In genomic region chr20:10034717-10035571, GRCh38 we compare ENCODE assay signal across 8 cellular contexts. TPM values are rescaled to one million over a fixed set of nuclear protein-coding genes. Genes with fewer than 3 reads are reported as not detected.
DNase-seq lines count a peak whose midpoint lies in the region; ATAC-seq and TF ChIP-seq lines count a peak whose summit lies in the region.

ANKEF1 (plus strand) TSS chr20:10034987; CDS start chr20:10038302, 3,315 bp downstream.

- H4K20me1 ChIP-seq in fibroblast of lung (ENCODE audit: control insufficient read depth, extremely low read depth, insufficient read depth, low read length): no peaks in the 10 kb centered on the region

- H3K9ac ChIP-seq in HUES48 (ENCODE audit: low read depth, low read length) (peak within 1 kb of the TSS; percentile 57), NT2/D1 (ENCODE audit: insufficient read length, low read depth) (peak within 1 kb of the TSS; percentile 64), fibroblast of lung (ENCODE audit: insufficient read depth, low read length) (peak within 1 kb of the TSS; percentile 54)

- peaks cover 0 to 20% (median 4%) of the 10 kb centered on the region in 5 donors for H3K36me3 Mint-ChIP-seq in naive thymus-derived CD4-positive, alpha-beta T cell
- H3K36me3 Mint-ChIP-seq in stimulated activated effector memory CD8-positive, alpha-beta T cell treated with anti-CD3 and anti-CD28 coated beads, Interleukin-12 subunit alpha, Interleukin-12 subunit beta, amount 100 ng/mL, for 72 hours: no peaks in the 10 kb centered on the region

- peaks cover 6% of the 10 kb centered on the region for H3K27me3 ChIP-seq in HUES48 (ENCODE audit: control insufficient read depth, insufficient read depth, low read length)
- H3K27me3 ChIP-seq in NT2/D1 (ENCODE audit: insufficient read depth, insufficient read length): peaks cover 7% of the 10 kb centered on the region
- H3K27me3 ChIP-seq in fibroblast of lung (ENCODE audit: control insufficient read depth, insufficient read depth, low read length): no peaks in the 10 kb centered on the region
- no peaks in the 10 kb centered on the region for H3K27me3 ChIP-seq in naive thymus-derived CD4-positive, alpha-beta T cell (ENCODE audit: control insufficient read depth in 2 of 2, insufficient read depth in 2 of 2, low read length in 2 of 2)

- H3K27ac Mint-ChIP-seq in naive thymus-derived CD4-positive, alpha-beta T cell: peak within 1 kb of the TSS; percentile 21 to 88 (median 73)
- peak within 1 kb of the TSS; percentile 48 for H3K27ac Mint-ChIP-seq in stimulated activated effector memory CD8-positive, alpha-beta T cell treated with anti-CD3 and anti-CD28 coated beads, Interleukin-12 subunit alpha, Interleukin-12 subunit beta, amount 100 ng/mL, for 72 hours

- no peaks in the 10 kb centered on the region for H3K79me2 ChIP-seq in fibroblast of lung (ENCODE audit: control insufficient read depth, insufficient read depth, low read length)

- DNase-seq in COR-L47 (lab: John Stamatoyannopoulos, UW) (peak; percentile 91), NT2/D1 (ENCODE audit: low read depth, low spot score) (peak; percentile 46), fibroblast of lung (ENCODE audit: low read depth in 2 of 2) (peak; percentile 35 to 62)
- peak; percentile 64 to 74 for DNase-seq in activated T-cell treated with anti-CD3 and anti-CD28 coated beads, Interleukin-2, amount 50 U/mL, for 48 hours
- peak; percentile 62 to 88 (median 81) for DNase-seq in naive thymus-derived CD4-positive, alpha-beta T cell
- peak; percentile 37 to 87 for DNase-seq in stimulated activated effector memory CD8-positive, alpha-beta T cell treated with anti-CD3 and anti-CD28 coated beads, Interleukin-12 subunit alpha, Interleukin-12 subunit beta, amount 100 ng/mL, for 72 hours (ENCODE audit: low spot score in 2 of 2)

- H3K27ac ChIP-seq in HUES48 (ENCODE audit: low read depth, low read length) (no peak within 1 kb of the TSS), fibroblast of lung (ENCODE audit: insufficient read depth, low read length) (peak within 1 kb of the TSS; percentile 39)
- H3K27ac ChIP-seq in naive thymus-derived CD4-positive, alpha-beta T cell (ENCODE audit: low read depth, low read length): peak within 1 kb of the TSS; percentile 71

- intact Hi-C loops in naive thymus-derived CD4-positive, alpha-beta T cell (cut with micrococcal nuclease): loop anchor here (1.0 to 10.0 kb wide), 5 partner anchors 180 to 637 kb away; partner anchors contain the start of genes JAG1 (in 1 of the 2), MKKS (in 1 of the 2), SLX4IP (in 1 of the 2) and SNAP25 (in 1 of the 2)

- H3K9me3 ChIP-seq in HUES48 (ENCODE audit: control insufficient read depth, insufficient read depth, low read length): no peaks in the 10 kb centered on the region
- no peaks in the 10 kb centered on the region for H3K9me3 ChIP-seq in NT2/D1 (ENCODE audit: insufficient read depth, low read length)
- no peaks in the 10 kb centered on the region for H3K9me3 ChIP-seq in fibroblast of lung (ENCODE audit: control insufficient read depth, insufficient read depth, low read depth, low read length)
- no peaks in the 10 kb centered on the region for H3K9me3 ChIP-seq in naive thymus-derived CD4-positive, alpha-beta T cell (ENCODE audit: control insufficient read depth in 2 of 3, low read length in 3 of 3)

- H3K4me2 ChIP-seq in fibroblast of lung (ENCODE audit: extremely low read depth, insufficient read depth, low read length): peak within 1 kb of the TSS; percentile 83

- ATAC-seq in GM21423 (IDR thresholded peaks at IDR 0.05; ENCODE audit: unreplicated experiment): peak; percentile 98
- ATAC-seq in naive thymus-derived CD4-positive, alpha-beta T cell: peak; percentile 99
- ATAC-seq in stimulated activated effector memory CD8-positive, alpha-beta T cell treated with anti-CD3 and anti-CD28 coated beads, Interleukin-12 subunit alpha, Interleukin-12 subunit beta, amount 100 ng/mL, for 72 hours: peak; percentile 91

- no peak for TF ChIP-seq CTCF in fibroblast of lung (conservative IDR thresholded peaks at IDR 0.05 in 1 of 2, IDR thresholded peaks at IDR 0.05 in 1 of 2; ENCODE audit: low read depth in 1 of 2, low read length in 2 of 2)

- peak within 1 kb of the TSS; percentile 60 to 88 (median 79) for H3K4me3 Mint-ChIP-seq in naive thymus-derived CD4-positive, alpha-beta T cell
- peak within 1 kb of the TSS; percentile 56 for H3K4me3 Mint-ChIP-seq in stimulated activated effector memory CD8-positive, alpha-beta T cell treated with anti-CD3 and anti-CD28 coated beads, Interleukin-12 subunit alpha, Interleukin-12 subunit beta, amount 100 ng/mL, for 72 hours

- H3K36me3 ChIP-seq in HUES48 (ENCODE audit: control insufficient read depth, insufficient read depth, low read length) (peaks cover 7% of the 10 kb centered on the region; the same call in 1 of the 2 replicates), NT2/D1 (ENCODE audit: insufficient read depth, insufficient read length, low read length) (peaks cover 4% of the 10 kb centered on the region), fibroblast of lung (ENCODE audit: control insufficient read depth, insufficient read depth, low read length) (no peaks in the 10 kb centered on the region)
- peaks cover 0 to 14% (median 0%) of the 10 kb centered on the region in 3 experiments for H3K36me3 ChIP-seq in naive thymus-derived CD4-positive, alpha-beta T cell (ENCODE audit: control insufficient read depth in 2 of 3, insufficient read depth in 3 of 3, low read length in 3 of 3)

- peaks cover 6 to 27% (median 13%) of the 10 kb centered on the region in 7 donors for H3K4me1 Mint-ChIP-seq in naive thymus-derived CD4-positive, alpha-beta T cell
- peaks cover 6% of the 10 kb centered on the region for H3K4me1 Mint-ChIP-seq in stimulated activated effector memory CD8-positive, alpha-beta T cell treated with anti-CD3 and anti-CD28 coated beads, Interleukin-12 subunit alpha, Interleukin-12 subunit beta, amount 100 ng/mL, for 72 hours

- CTCF ChIA-PET in naive thymus-derived CD4-positive, alpha-beta T cell (lab: Charles Lee): no interaction called here

- peaks cover 6 to 11% (median 10%) of the 10 kb centered on the region in 5 donors for H3K27me3 Mint-ChIP-seq in naive thymus-derived CD4-positive, alpha-beta T cell

- peaks cover 0 to 2% (median 0%) of the 10 kb centered on the region in 11 donors for H3K9me3 Mint-ChIP-seq in naive thymus-derived CD4-positive, alpha-beta T cell
- no peaks in the 10 kb centered on the region for H3K9me3 Mint-ChIP-seq in stimulated activated effector memory CD8-positive, alpha-beta T cell treated with anti-CD3 and anti-CD28 coated beads, Interleukin-12 subunit alpha, Interleukin-12 subunit beta, amount 100 ng/mL, for 72 hours

- peak within 1 kb of the TSS; percentile 60 for H2AFZ ChIP-seq in fibroblast of lung (ENCODE audit: low read length)

- POLR2A ChIA-PET in naive thymus-derived CD4-positive, alpha-beta T cell (lab: Charles Lee): interaction anchor here (1.0 to 1.4 kb wide), 2 partner anchors 400 to 401 kb away, joined by 5 read pairs; partner anchors contain the start of genes MKKS and SLX4IP

- H3K4me3 ChIP-seq in HUES48 (ENCODE audit: low read depth, low read length): peak within 1 kb of the TSS; percentile 73
- H3K4me3 ChIP-seq in NT2/D1 (ENCODE audit: insufficient read length, low read depth): peak within 1 kb of the TSS; percentile 55
- H3K4me3 ChIP-seq in fibroblast of lung (replicated peaks in 1 of 4; ENCODE audit: control extremely low read depth in 1 of 4, insufficient read depth in 1 of 4, low read depth in 3 of 4, low read length in 4 of 4): peak within 1 kb of the TSS; percentile 59 to 68 (median 67)
- H3K4me3 ChIP-seq in naive thymus-derived CD4-positive, alpha-beta T cell (ENCODE audit: low read length): peak within 1 kb of the TSS; percentile 87

- H3K4me1 ChIP-seq in HUES48 (ENCODE audit: control insufficient read depth, insufficient read depth, low read length): peaks cover 7% of the 10 kb centered on the region
- peaks cover 3% of the 10 kb centered on the region for H3K4me1 ChIP-seq in NT2/D1 (ENCODE audit: insufficient read depth, insufficient read length)
- no peaks in the 10 kb centered on the region for H3K4me1 ChIP-seq in fibroblast of lung (ENCODE audit: control insufficient read depth, extremely low read depth, insufficient read depth, low read length)
- H3K4me1 ChIP-seq in naive thymus-derived CD4-positive, alpha-beta T cell (ENCODE audit: control insufficient read depth in 2 of 2, insufficient read depth in 2 of 2, low read length in 2 of 2): peaks cover 8 to 12% of the 10 kb centered on the region in 2 donors

RNA-seq across cellular contexts. Expression of gene ANKEF1, which starts in this region (rescaled TPM):
- total RNA-seq in fibroblast of lung: 2.3 and 3.5 TPM in 2 replicates
- 1.6 and 2.0 TPM in 2 replicates for polyA plus RNA-seq in fibroblast of lung
- 1.3 and 1.5 TPM in 2 replicates for polyA plus RNA-seq in fibroblast of lung (2012)
- polyA minus RNA-seq in fibroblast of lung (ENCODE audit: low replicate concordance): 0.07 TPM in 1 of 2 replicates, not detected in the other
- 1 to 10 TPM; 1.5 to 6.7 (median 2.9) TPM for total RNA-seq in naive thymus-derived CD4-positive, alpha-beta T cell
- polyA plus RNA-seq in naive thymus-derived CD4-positive, alpha-beta T cell: 1 to 10 TPM; 6.9 to 8.9 TPM
